Comparison of ENCODE assay signal across 13 cellular contexts in genomic region chr5:12017037-12017436, GRCh38.
"Had no signal": no experiment of that assay in that cellular context is flagged by ENCODE, and none has a peak within 500 bp of the region (broad histone marks: within the 10 kb centered on the region; RNA-seq: fewer than 3 reads in every experiment).

No MANE protein-coding gene starts in this region.

- H3K27me3 ChIP-seq: adrenal gland, neutrophil, right atrium auricular region, tibial artery had no signal

- H3K36me3 ChIP-seq: adrenal gland, lower lobe of right lung, neutrophil, right atrium auricular region, tibial artery had no signal

- ATAC-seq: lower lobe of right lung; stimulated activated effector memory CD8-positive, alpha-beta T cell treated with anti-CD3 and anti-CD28 coated beads, Interleukin-12 subunit alpha, Interleukin-12 subunit beta, amount 100 ng/mL, for 72 hours had no signal

- H3K4me3 ChIP-seq: adrenal gland, lower lobe of right lung, right atrium auricular region, skin epidermis, tibial artery had no signal

- DNase-seq: activated CD4-positive, CD25-positive, alpha-beta regulatory T cell; activated naive CD4-positive, alpha-beta T cell treated with anti-CD3 and anti-CD28 coated beads, Interleukin-2, amount 50 U/mL, for 16 hours; adrenal gland; central memory CD4-positive, alpha-beta T cell; effector memory CD4-positive, alpha-beta T cell; hippocampal formation; lower lobe of right lung; naive B cell; tibial artery had no signal

- H3K27ac ChIP-seq: adrenal gland, lower lobe of right lung, neutrophil, right atrium auricular region, skin epidermis, tibial artery had no signal

- H3K9me3 ChIP-seq: adrenal gland, lower lobe of right lung, neutrophil, right atrium auricular region, tibial artery had no signal
